9 cellular contexts compared by ENCODE assay signal in the genomic region with DNA sequence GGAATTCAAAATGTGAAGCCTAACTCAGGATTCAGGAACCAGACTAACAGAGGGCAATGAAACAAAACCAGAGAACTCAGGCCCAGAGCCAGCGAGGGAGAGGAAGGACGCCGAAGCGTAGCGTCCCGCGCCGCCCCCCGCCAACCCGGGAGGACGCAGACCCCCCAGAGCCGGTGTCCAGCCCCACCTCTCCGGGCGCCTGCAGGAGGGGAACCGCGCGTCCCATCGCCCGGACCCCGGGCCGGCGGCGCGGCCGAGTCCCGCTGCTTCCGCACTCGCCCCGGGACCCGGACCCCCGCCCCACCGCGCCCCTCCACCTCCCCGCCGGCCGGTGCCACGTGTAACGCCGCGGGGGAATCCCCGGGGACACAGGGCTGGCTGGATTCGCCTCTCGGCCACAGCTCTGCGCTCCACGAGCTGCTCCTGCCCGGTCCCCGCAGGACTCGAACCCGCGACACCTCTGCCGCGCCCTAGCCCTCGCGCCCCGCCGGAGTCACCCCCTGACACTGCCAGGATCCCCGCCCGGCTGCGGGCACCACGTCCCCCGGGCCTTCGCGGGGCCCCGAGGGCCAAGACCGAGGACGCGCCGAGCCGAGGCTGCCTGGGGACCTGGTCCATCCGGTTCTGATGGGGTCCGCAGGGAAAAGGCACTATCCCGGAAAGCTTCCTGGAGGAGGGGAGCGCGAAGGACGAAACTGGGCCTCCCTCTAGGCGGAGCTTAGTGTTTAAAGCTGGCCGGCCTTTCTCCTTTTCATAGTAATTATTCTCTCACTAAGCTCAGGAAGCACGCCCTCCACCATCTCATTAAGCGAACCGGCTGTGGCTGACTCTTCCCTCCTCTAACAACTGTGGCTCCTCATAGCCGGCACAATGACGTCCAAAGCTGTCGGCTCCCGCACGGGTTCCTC. TPM values are rescaled to one million over a fixed set of nuclear protein-coding genes. Genes with fewer than 3 reads are reported as not detected.
DNase-seq lines count a peak whose midpoint lies in the region; ATAC-seq, FAIRE-seq and TF ChIP-seq lines count a peak whose summit lies in the region.
"Had no signal": no experiment of that assay in that cellular context is flagged by ENCODE, and none has a peak within 500 bp of the region (broad histone marks: within the 10 kb centered on the region; RNA-seq: fewer than 3 reads in every experiment).

No MANE protein-coding gene starts in this region.

- 1 to 6% (median 2%) methylated on average over 61 to 85 of the region's 85 CpGs for WGBS in small intestine, 3 donors

- 0 out of 2 replicates have a peak overlapping the region, but pooled peaks have one; percentile 19 for H3K4me2 ChIP-seq in BLaER1

- H3K4me3 ChIP-seq in BLaER1 = 0 out of 2 replicates have a peak overlapping the region, but pooled peaks have one; percentile 11
- peak overlapping the region; percentile 47 to 59 for H3K4me3 ChIP-seq in small intestine (ENCODE audit: low read depth in 1 of 2, low read length in 2 of 2)

- FAIRE-seq in small intestine (lab: Jason Lieb, UNC) (no peak), RCC 7860 (lab: Jason Lieb, UNC) (no peak)
- FAIRE-seq: frontal cortex had no signal

- CTCF ChIA-PET in WTC11 (lab: Charles Lee) = interaction anchor here (0.7 to 2.1 kb wide), 4 partner anchors 9 to 472 kb away, joined by 3 to 9 read pairs (median 4); no protein-coding TSS in a partner anchor

- H3K36me3 Mint-ChIP-seq in WTC11 = peaks cover 3% of the 10 kb centered on the region; the same call in 1 of the 2 replicates

- H3K27ac ChIP-seq in BLaER1 (no peak overlapping the region), small intestine (ENCODE audit: low read depth in 1 of 2, low read length in 1 of 2) (no peak overlapping the region)

- peak; percentile 37 for DNase-seq in WTC11 (ENCODE audit: low spot score)
- peak; percentile 49 for DNase-seq in Right ventricle myocardium superior
- DNase-seq in small intestine = peak; percentile 6
- no peak for DNase-seq in RCC 7860 (ENCODE audit: low spot score)
- no peak for DNase-seq in DMS79 treated with DMSO at 0.1 percent for 48 hours (lab: John Stamatoyannopoulos, UW)
- no peak for DNase-seq in cerebellar cortex (ENCODE audit: low spot score)

- H3K4me1 Mint-ChIP-seq in WTC11 = peaks cover 23% of the 10 kb centered on the region

- POLR2A ChIA-PET in WTC11 (lab: Charles Lee) = interaction anchor here (0.6 to 1.1 kb wide), 3 partner anchors 9 to 642 kb away, joined by 3 to 5 read pairs (median 3); a partner anchor contains a TSS

- peaks cover 10% of the 10 kb centered on the region for H3K9me3 Mint-ChIP-seq in WTC11

- no peaks in the 10 kb centered on the region for H4K20me1 ChIP-seq in BLaER1

- no peak overlapping the region for H3K9ac ChIP-seq in BLaER1

- H3K36me3 ChIP-seq in BLaER1 = no peaks in the 10 kb centered on the region
- no peaks in the 10 kb centered on the region for H3K36me3 ChIP-seq in small intestine (ENCODE audit: control insufficient read depth in 2 of 2, insufficient read depth in 2 of 2, low read length in 2 of 2)

- H3K4me3 Mint-ChIP-seq in WTC11 = peak overlapping the region; percentile 71

- peaks cover 14% of the 10 kb centered on the region for H3K9me3 ChIP-seq in BLaER1
- H3K9me3 ChIP-seq in small intestine (ENCODE audit: control insufficient read depth, low read depth) = no peaks in the 10 kb centered on the region

- intact Hi-C loops in Right ventricle myocardium superior (cut with DNase I) = no loop called here

- H3K27me3 Mint-ChIP-seq in WTC11 (ENCODE audit: low read depth) = peaks cover 11% of the 10 kb centered on the region

- H3K4me1 ChIP-seq in BLaER1 (no peaks in the 10 kb centered on the region), small intestine (ENCODE audit: control insufficient read depth in 2 of 2, insufficient read depth in 1 of 2, low read depth in 1 of 2, low read length in 1 of 2) (no peaks in the 10 kb centered on the region)

- H3K27me3 ChIP-seq in BLaER1 = peaks cover 3% of the 10 kb centered on the region; the same call in 1 of the 2 replicates
- peaks cover 0 to 4% of the 10 kb centered on the region in 2 donors for H3K27me3 ChIP-seq in small intestine (ENCODE audit: control insufficient read depth in 2 of 2, insufficient read depth in 2 of 2, low read length in 2 of 2)

- ATAC-seq in GM19395 (IDR thresholded peaks at IDR 0.05; ENCODE audit: unreplicated experiment) = peak; percentile 69
- ATAC-seq in WTC11 = peak; percentile 83
- peak; percentile 53 for ATAC-seq in Right ventricle myocardium superior (ENCODE audit: poor library complexity)

- peak overlapping the region; percentile 80; the same call in 1 of the 2 replicates for H3K27ac Mint-ChIP-seq in WTC11

- no peak for TF ChIP-seq CTCF in WTC11 (IDR thresholded peaks at IDR 0.05)

TF ChIP-seq in WTC11, 78 proteins besides CTCF, POLR2A, EP300 and RAD21 (continues in another document):
- TF ChIP-seq, protein P1, sequence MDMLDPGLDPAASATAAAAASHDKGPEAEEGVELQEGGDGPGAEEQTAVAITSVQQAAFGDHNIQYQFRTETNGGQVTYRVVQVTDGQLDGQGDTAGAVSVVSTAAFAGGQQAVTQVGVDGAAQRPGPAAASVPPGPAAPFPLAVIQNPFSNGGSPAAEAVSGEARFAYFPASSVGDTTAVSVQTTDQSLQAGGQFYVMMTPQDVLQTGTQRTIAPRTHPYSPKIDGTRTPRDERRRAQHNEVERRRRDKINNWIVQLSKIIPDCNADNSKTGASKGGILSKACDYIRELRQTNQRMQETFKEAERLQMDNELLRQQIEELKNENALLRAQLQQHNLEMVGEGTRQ (CRISPR knock-in tag; IDR thresholded peaks at IDR 0.05) = no peak
- TF ChIP-seq ELF4 (CRISPR knock-in tag; IDR thresholded peaks at IDR 0.05; ENCODE audit: low read depth) (0 out of 2 replicates have a peak, but pooled peaks have one; percentile 38), NFATC4 (CRISPR knock-in tag; IDR thresholded peaks at IDR 0.05) (no peak), SMAD4 (CRISPR knock-in tag; IDR thresholded peaks at IDR 0.05) (no peak), GRHL2 (CRISPR knock-in tag; IDR thresholded peaks at IDR 0.05; ENCODE audit: insufficient replicate concordance, severe bottlenecking) (no peak), CREM (CRISPR knock-in tag; IDR thresholded peaks at IDR 0.05) (0 out of 2 replicates have a peak, but pooled peaks have one; percentile 50), GABPB1 (CRISPR knock-in tag; IDR thresholded peaks at IDR 0.05) (no peak)
- TF ChIP-seq, protein P2, sequence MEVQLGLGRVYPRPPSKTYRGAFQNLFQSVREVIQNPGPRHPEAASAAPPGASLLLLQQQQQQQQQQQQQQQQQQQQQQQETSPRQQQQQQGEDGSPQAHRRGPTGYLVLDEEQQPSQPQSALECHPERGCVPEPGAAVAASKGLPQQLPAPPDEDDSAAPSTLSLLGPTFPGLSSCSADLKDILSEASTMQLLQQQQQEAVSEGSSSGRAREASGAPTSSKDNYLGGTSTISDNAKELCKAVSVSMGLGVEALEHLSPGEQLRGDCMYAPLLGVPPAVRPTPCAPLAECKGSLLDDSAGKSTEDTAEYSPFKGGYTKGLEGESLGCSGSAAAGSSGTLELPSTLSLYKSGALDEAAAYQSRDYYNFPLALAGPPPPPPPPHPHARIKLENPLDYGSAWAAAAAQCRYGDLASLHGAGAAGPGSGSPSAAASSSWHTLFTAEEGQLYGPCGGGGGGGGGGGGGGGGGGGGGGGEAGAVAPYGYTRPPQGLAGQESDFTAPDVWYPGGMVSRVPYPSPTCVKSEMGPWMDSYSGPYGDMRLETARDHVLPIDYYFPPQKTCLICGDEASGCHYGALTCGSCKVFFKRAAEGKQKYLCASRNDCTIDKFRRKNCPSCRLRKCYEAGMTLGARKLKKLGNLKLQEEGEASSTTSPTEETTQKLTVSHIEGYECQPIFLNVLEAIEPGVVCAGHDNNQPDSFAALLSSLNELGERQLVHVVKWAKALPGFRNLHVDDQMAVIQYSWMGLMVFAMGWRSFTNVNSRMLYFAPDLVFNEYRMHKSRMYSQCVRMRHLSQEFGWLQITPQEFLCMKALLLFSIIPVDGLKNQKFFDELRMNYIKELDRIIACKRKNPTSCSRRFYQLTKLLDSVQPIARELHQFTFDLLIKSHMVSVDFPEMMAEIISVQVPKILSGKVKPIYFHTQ (CRISPR knock-in tag; IDR thresholded peaks at IDR 0.05) = no peak
- TF ChIP-seq, protein P3, sequence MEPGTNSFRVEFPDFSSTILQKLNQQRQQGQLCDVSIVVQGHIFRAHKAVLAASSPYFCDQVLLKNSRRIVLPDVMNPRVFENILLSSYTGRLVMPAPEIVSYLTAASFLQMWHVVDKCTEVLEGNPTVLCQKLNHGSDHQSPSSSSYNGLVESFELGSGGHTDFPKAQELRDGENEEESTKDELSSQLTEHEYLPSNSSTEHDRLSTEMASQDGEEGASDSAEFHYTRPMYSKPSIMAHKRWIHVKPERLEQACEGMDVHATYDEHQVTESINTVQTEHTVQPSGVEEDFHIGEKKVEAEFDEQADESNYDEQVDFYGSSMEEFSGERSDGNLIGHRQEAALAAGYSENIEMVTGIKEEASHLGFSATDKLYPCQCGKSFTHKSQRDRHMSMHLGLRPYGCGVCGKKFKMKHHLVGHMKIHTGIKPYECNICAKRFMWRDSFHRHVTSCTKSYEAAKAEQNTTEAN (CRISPR knock-in tag; IDR thresholded peaks at IDR 0.05) = no peak

RNA-seq across cellular contexts. Expression of a gene that starts 40.4 kb away (rescaled TPM):
- total RNA-seq in WTC11 (2021) = 3.7 to 4.4 TPM (median 3.9 TPM) in 3 replicates
- total RNA-seq in Right ventricle myocardium superior = 1.00 TPM
- 1 to 10 TPM in 1 of 3 donors, under 1 TPM in 1, not detected in 1; 0.81 to 2.0 TPM for polyA plus RNA-seq in small intestine

Comparison
In these comparisons a context has a peak if more than half of its experiments do, and no peak if none do; other contexts are left out.
1. DNase-seq: peak in WTC11 (single experiment), Right ventricle myocardium superior (single experiment) and small intestine (single experiment); none in RCC 7860 (single experiment), DMS79 treated with DMSO at 0.1 percent for 48 hours (single experiment) and cerebellar cortex (single experiment).
2. Peak in every context shown above with its lines, with median percentiles within 50 percentile points of each other: ATAC-seq.